Comparison of ENCODE assay signal across 18 cellular contexts in the genomic region with DNA sequence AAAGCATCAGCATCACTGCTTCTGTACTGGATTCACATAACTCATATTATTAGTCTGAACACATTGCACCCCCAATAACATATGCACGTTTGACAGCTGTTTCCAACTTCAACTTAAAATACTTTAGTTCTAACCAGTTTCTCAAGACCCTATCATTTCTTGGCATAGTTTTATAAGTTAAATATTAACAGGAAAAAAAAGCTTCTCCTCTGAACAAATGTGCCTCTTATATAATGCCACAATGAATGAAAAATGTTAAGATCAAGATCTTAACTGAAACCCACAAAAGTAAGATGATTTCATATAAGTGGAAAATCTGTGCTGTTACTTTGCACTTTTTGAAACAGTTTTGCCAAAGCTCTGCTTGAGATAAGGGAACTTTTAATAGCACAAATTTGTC.
DNase-seq lines count a peak whose midpoint lies in the region; ATAC-seq and TF ChIP-seq lines count a peak whose summit lies in the region.
"Had no signal": no experiment of that assay in that cellular context is flagged by ENCODE, and none has a peak within 500 bp of the region (broad histone marks: within the 10 kb centered on the region; RNA-seq: fewer than 3 reads in every experiment).

No MANE protein-coding gene starts in this region.

- H3K27ac ChIP-seq in ACC112 (ENCODE audit: low read depth, low read length) (no peak overlapping the region), breast epithelium (no peak overlapping the region)
- H3K27ac ChIP-seq in naive thymus-derived CD4-positive, alpha-beta T cell (ENCODE audit: low read depth, low read length), result no peak overlapping the region
- H3K27ac ChIP-seq: C4-2B had no signal

- H3K4me3 Mint-ChIP-seq in naive thymus-derived CD4-positive, alpha-beta T cell, result no peak overlapping the region
- no peak overlapping the region for H3K4me3 Mint-ChIP-seq in progenitor cell of endocrine pancreas (ENCODE audit: low read depth)
- H3K4me3 Mint-ChIP-seq: CD4-positive, alpha-beta memory T cell; GM23338; IgD-negative memory B cell had no signal

- H3K27me3 Mint-ChIP-seq in naive thymus-derived CD4-positive, alpha-beta T cell, result no peaks in the 10 kb centered on the region
- H3K27me3 Mint-ChIP-seq in progenitor cell of endocrine pancreas, result no peaks in the 10 kb centered on the region
- H3K27me3 Mint-ChIP-seq: CD4-positive, alpha-beta memory T cell; IgD-negative memory B cell had no signal

- H3K4me3 ChIP-seq in ACC112 (ENCODE audit: low read depth, low read length) (no peak overlapping the region), adipocyte (ENCODE audit: low read length) (no peak overlapping the region), breast epithelium (no peak overlapping the region)
- H3K4me3 ChIP-seq in naive thymus-derived CD4-positive, alpha-beta T cell (ENCODE audit: low read length), result no peak overlapping the region
- H3K4me3 ChIP-seq: GM23338 had no signal

- H3K27ac Mint-ChIP-seq in naive thymus-derived CD4-positive, alpha-beta T cell, result no peak overlapping the region
- no peak overlapping the region for H3K27ac Mint-ChIP-seq in progenitor cell of endocrine pancreas
- H3K27ac Mint-ChIP-seq: CD4-positive, alpha-beta memory T cell; GM23338; IgD-negative memory B cell had no signal

- no peak for ATAC-seq in naive thymus-derived CD4-positive, alpha-beta T cell
- ATAC-seq: GM23338 had no signal

- no peak overlapping the region for H3K9ac ChIP-seq in adipocyte (ENCODE audit: low read length)

- H3K4me1 Mint-ChIP-seq in naive thymus-derived CD4-positive, alpha-beta T cell, result no peaks in the 10 kb centered on the region
- H3K4me1 Mint-ChIP-seq in progenitor cell of endocrine pancreas (ENCODE audit: low read depth), result no peaks in the 10 kb centered on the region
- H3K4me1 Mint-ChIP-seq: CD4-positive, alpha-beta memory T cell; GM23338; IgD-negative memory B cell had no signal

- peak; percentile 50 for DNase-seq in adipocyte (ENCODE audit: low read depth)
- DNase-seq in fibroblast of peridontal ligament (ENCODE audit: extremely low read depth), result peak; percentile 42
- DNase-seq in renal cortical epithelial cell (ENCODE audit: low read depth), result peak; percentile 59
- DNase-seq in putamen (ENCODE audit: low spot score), result no peak
- DNase-seq in breast epithelium (ENCODE audit: low spot score in 2 of 2), result no peak
- no peak for DNase-seq in naive thymus-derived CD4-positive, alpha-beta T cell
- no peak for DNase-seq in progenitor cell of endocrine pancreas (ENCODE audit: low spot score, unreplicated experiment)
- DNase-seq: 8988T; BE2C; CD4-positive, alpha-beta memory T cell; DMS153; DMS79 treated with DMSO at 0.1 percent for 48 hours; EL; H7 had no signal

- H2AFZ ChIP-seq in ACC112 (ENCODE audit: low read length, unreplicated experiment), result peak overlapping the region; percentile 5
- H2AFZ ChIP-seq: GM23338 had no signal

- intact Hi-C loops in breast epithelium (cut with DNase I; ENCODE audit: low total_unique reads), result no loop called here
- intact Hi-C loops in naive thymus-derived CD4-positive, alpha-beta T cell (cut with micrococcal nuclease), result no loop called here

- H3K4me1 ChIP-seq in ACC112 (ENCODE audit: control insufficient read depth, insufficient read depth, low read length, unreplicated experiment), result no peaks in the 10 kb centered on the region
- no peaks in the 10 kb centered on the region for H3K4me1 ChIP-seq in adipocyte (ENCODE audit: control insufficient read depth, insufficient read depth, low read length)
- H3K4me1 ChIP-seq in breast epithelium, result no peaks in the 10 kb centered on the region
- H3K4me1 ChIP-seq in naive thymus-derived CD4-positive, alpha-beta T cell (ENCODE audit: control insufficient read depth in 2 of 2, insufficient read depth in 2 of 2, low read length in 2 of 2), result peaks cover 0 to 3% of the 10 kb centered on the region in 2 donors
- H3K4me1 ChIP-seq: BE2C had no signal

- no peaks in the 10 kb centered on the region for H3K9me3 ChIP-seq in adipocyte (ENCODE audit: control insufficient read depth, low read length)
- no peaks in the 10 kb centered on the region for H3K9me3 ChIP-seq in breast epithelium
- H3K9me3 ChIP-seq in naive thymus-derived CD4-positive, alpha-beta T cell (ENCODE audit: control insufficient read depth in 2 of 3, low read length in 3 of 3), result no peaks in the 10 kb centered on the region
- H3K9me3 ChIP-seq: BE2C had no signal

- no peaks in the 10 kb centered on the region for H3K36me3 ChIP-seq in ACC112 (ENCODE audit: insufficient read depth, low read length)
- no peaks in the 10 kb centered on the region for H3K36me3 ChIP-seq in adipocyte (ENCODE audit: control insufficient read depth, insufficient read depth, low read length, severe bottlenecking)
- no peaks in the 10 kb centered on the region for H3K36me3 ChIP-seq in breast epithelium
- H3K36me3 ChIP-seq in naive thymus-derived CD4-positive, alpha-beta T cell (ENCODE audit: control insufficient read depth in 2 of 3, insufficient read depth in 3 of 3, low read length in 3 of 3), result no peaks in the 10 kb centered on the region
- H3K36me3 ChIP-seq: BE2C had no signal

- H3K79me2 ChIP-seq in ACC112 (ENCODE audit: control insufficient read depth, insufficient read depth, low read length, unreplicated experiment), result no peaks in the 10 kb centered on the region

- TF ChIP-seq CTCF in breast epithelium (IDR thresholded peaks at IDR 0.05) (no peak), progenitor cell of endocrine pancreas (IDR thresholded peaks at IDR 0.05; ENCODE audit: unreplicated experiment) (no peak)

- CTCF ChIA-PET in naive thymus-derived CD4-positive, alpha-beta T cell (lab: Charles Lee), result no interaction called here

- no peaks in the 10 kb centered on the region for H3K27me3 ChIP-seq in ACC112 (ENCODE audit: insufficient read depth, low read length)
- no peaks in the 10 kb centered on the region for H3K27me3 ChIP-seq in adipocyte (replicated peaks; ENCODE audit: control insufficient read depth, insufficient read depth, low read length)
- no peaks in the 10 kb centered on the region for H3K27me3 ChIP-seq in breast epithelium
- H3K27me3 ChIP-seq in naive thymus-derived CD4-positive, alpha-beta T cell (ENCODE audit: control insufficient read depth in 2 of 2, insufficient read depth in 2 of 2, low read length in 2 of 2), result no peaks in the 10 kb centered on the region
- H3K27me3 ChIP-seq: BE2C had no signal

- no peak for TF ChIP-seq POLR2A in breast epithelium (IDR thresholded peaks at IDR 0.05)

- POLR2A ChIA-PET in naive thymus-derived CD4-positive, alpha-beta T cell (lab: Charles Lee), result no interaction called here

- H3K9me3 Mint-ChIP-seq in naive thymus-derived CD4-positive, alpha-beta T cell, result peaks cover 0 to 14% (median 0%) of the 10 kb centered on the region in 11 donors
- H3K9me3 Mint-ChIP-seq in progenitor cell of endocrine pancreas (ENCODE audit: low read depth), result peaks cover 6% of the 10 kb centered on the region
- H3K9me3 Mint-ChIP-seq: GM23338 had no signal

- no peaks in the 10 kb centered on the region for H3K36me3 Mint-ChIP-seq in naive thymus-derived CD4-positive, alpha-beta T cell
- no peaks in the 10 kb centered on the region for H3K36me3 Mint-ChIP-seq in progenitor cell of endocrine pancreas (ENCODE audit: insufficient read depth)
- H3K36me3 Mint-ChIP-seq: CD4-positive, alpha-beta memory T cell; IgD-negative memory B cell had no signal

Comparison
In these comparisons a context has a peak if more than half of its experiments do, and no peak if none do; other contexts are left out.
1. DNase-seq: peak in adipocyte (single experiment), fibroblast of peridontal ligament (single experiment) and renal cortical epithelial cell (single experiment); none in putamen (single experiment), breast epithelium (0 of 2), naive thymus-derived CD4-positive, alpha-beta T cell (0 of 9) and progenitor cell of endocrine pancreas (single experiment).